In genomic region chr12:121794532-121795028, GRCh38 we compare ENCODE assay signal across 1 cellular context.
TF ChIP-seq lines count a peak whose summit lies in the region.

No MANE protein-coding gene starts in this region.

TF ChIP-seq in HepG2, 621 proteins besides CTCF, POLR2A, EP300 and RAD21 (continued from another document and continues in another):
- TF ChIP-seq, protein P1, sequence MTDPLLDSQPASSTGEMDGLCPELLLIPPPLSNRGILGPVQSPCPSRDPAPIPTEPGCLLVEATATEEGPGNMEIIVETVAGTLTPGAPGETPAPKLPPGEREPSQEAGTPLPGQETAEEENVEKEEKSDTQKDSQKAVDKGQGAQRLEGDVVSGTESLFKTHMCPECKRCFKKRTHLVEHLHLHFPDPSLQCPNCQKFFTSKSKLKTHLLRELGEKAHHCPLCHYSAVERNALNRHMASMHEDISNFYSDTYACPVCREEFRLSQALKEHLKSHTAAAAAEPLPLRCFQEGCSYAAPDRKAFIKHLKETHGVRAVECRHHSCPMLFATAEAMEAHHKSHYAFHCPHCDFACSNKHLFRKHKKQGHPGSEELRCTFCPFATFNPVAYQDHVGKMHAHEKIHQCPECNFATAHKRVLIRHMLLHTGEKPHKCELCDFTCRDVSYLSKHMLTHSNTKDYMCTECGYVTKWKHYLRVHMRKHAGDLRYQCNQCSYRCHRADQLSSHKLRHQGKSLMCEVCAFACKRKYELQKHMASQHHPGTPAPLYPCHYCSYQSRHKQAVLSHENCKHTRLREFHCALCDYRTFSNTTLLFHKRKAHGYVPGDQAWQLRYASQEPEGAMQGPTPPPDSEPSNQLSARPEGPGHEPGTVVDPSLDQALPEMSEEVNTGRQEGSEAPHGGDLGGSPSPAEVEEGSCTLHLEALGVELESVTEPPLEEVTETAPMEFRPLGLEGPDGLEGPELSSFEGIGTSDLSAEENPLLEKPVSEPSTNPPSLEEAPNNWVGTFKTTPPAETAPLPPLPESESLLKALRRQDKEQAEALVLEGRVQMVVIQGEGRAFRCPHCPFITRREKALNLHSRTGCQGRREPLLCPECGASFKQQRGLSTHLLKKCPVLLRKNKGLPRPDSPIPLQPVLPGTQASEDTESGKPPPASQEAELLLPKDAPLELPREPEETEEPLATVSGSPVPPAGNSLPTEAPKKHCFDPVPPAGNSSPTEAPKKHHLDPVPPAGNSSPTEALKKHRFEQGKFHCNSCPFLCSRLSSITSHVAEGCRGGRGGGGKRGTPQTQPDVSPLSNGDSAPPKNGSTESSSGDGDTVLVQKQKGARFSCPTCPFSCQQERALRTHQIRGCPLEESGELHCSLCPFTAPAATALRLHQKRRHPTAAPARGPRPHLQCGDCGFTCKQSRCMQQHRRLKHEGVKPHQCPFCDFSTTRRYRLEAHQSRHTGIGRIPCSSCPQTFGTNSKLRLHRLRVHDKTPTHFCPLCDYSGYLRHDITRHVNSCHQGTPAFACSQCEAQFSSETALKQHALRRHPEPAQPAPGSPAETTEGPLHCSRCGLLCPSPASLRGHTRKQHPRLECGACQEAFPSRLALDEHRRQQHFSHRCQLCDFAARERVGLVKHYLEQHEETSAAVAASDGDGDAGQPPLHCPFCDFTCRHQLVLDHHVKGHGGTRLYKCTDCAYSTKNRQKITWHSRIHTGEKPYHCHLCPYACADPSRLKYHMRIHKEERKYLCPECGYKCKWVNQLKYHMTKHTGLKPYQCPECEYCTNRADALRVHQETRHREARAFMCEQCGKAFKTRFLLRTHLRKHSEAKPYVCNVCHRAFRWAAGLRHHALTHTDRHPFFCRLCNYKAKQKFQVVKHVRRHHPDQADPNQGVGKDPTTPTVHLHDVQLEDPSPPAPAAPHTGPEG (CRISPR knock-in tag; IDR thresholded peaks at IDR 0.05) = 0 out of 2 replicates have a peak, but pooled peaks have one; percentile 39
- TF ChIP-seq NR2C2 (CRISPR knock-in tag; IDR thresholded peaks at IDR 0.05; ENCODE audit: borderline replicate concordance) (peak; percentile 49; the same call in 1 of the 2 replicates), ZC3H13 (CRISPR knock-in tag; IDR thresholded peaks at IDR 0.05) (peak; percentile 4; the same call in 1 of the 2 replicates), KDM2A (CRISPR knock-in tag; IDR thresholded peaks at IDR 0.05; ENCODE audit: borderline replicate concordance, low read depth) (peak; percentile 12; the same call in 1 of the 2 replicates), ZNF761 (CRISPR knock-in tag; conservative IDR thresholded peaks at IDR 0.05) (no peak), KDM5A (IDR thresholded peaks at IDR 0.05; ENCODE audit: borderline replicate concordance, low read length) (no peak), FLYWCH1 (CRISPR knock-in tag; IDR thresholded peaks at IDR 0.05) (0 out of 2 replicates have a peak, but pooled peaks have one; percentile 3), TBX2 (CRISPR knock-in tag; IDR thresholded peaks at IDR 0.05; ENCODE audit: borderline replicate concordance) (no peak), KLF6 (CRISPR knock-in tag; IDR thresholded peaks at IDR 0.05) (no peak; the same call in 1 of the 2 replicates), SOX13 (IDR thresholded peaks at IDR 0.05) (no peak), SOX13 (CRISPR knock-in tag; conservative IDR thresholded peaks at IDR 0.05 in 1 of 2, IDR thresholded peaks at IDR 0.05 in 1 of 2) (no peak), ZNF207 (IDR thresholded peaks at IDR 0.05; ENCODE audit: borderline replicate concordance) (no peak), ZSCAN9 (CRISPR knock-in tag; IDR thresholded peaks at IDR 0.05; ENCODE audit: borderline replicate concordance) (no peak), ZBTB25 (CRISPR knock-in tag; IDR thresholded peaks at IDR 0.05) (0 out of 2 replicates have a peak, but pooled peaks have one; percentile 12), CENPX (CRISPR knock-in tag; IDR thresholded peaks at IDR 0.05) (no peak), TFDP2 (CRISPR knock-in tag; IDR thresholded peaks at IDR 0.05) (no peak), ZBTB42 (CRISPR knock-in tag; IDR thresholded peaks at IDR 0.05) (no peak; the same call in 1 of the 2 replicates), ZBTB20 (CRISPR knock-in tag; IDR thresholded peaks at IDR 0.05; ENCODE audit: borderline replicate concordance, low read depth) (no peak), ZNF124 (CRISPR knock-in tag; IDR thresholded peaks at IDR 0.05) (0 out of 2 replicates have a peak, but pooled peaks have one; percentile 1), REL (CRISPR knock-in tag; conservative IDR thresholded peaks at IDR 0.05) (0 out of 2 replicates have a peak, but pooled peaks have one; percentile 7), PHF21A (CRISPR knock-in tag; IDR thresholded peaks at IDR 0.05) (peak; percentile 8; the same call in 1 of the 2 replicates), THAP9 (CRISPR knock-in tag; IDR thresholded peaks at IDR 0.05; ENCODE audit: borderline replicate concordance) (0 out of 2 replicates have a peak, but pooled peaks have one; percentile 10), NFAT5 (CRISPR knock-in tag; IDR thresholded peaks at IDR 0.05) (peak; percentile 5; the same call in 1 of the 2 replicates), SSRP1 (CRISPR knock-in tag; IDR thresholded peaks at IDR 0.05) (0 out of 2 replicates have a peak, but pooled peaks have one; percentile 20), PAWR (CRISPR knock-in tag; IDR thresholded peaks at IDR 0.05; ENCODE audit: borderline replicate concordance) (peak; percentile 64; the same call in 1 of the 2 replicates), ASH2L (IDR thresholded peaks at IDR 0.05; ENCODE audit: insufficient read length, low read depth, low read length) (peak; percentile 6), ZFYVE20 (CRISPR knock-in tag; IDR thresholded peaks at IDR 0.05; ENCODE audit: borderline replicate concordance, low read depth) (no peak), MATR3 (CRISPR knock-in tag; IDR thresholded peaks at IDR 0.05) (no peak), MEF2D (CRISPR knock-in tag; IDR thresholded peaks at IDR 0.05) (0 out of 2 replicates have a peak, but pooled peaks have one; percentile 1), ZNF7 (CRISPR knock-in tag; IDR thresholded peaks at IDR 0.05) (0 out of 2 replicates have a peak, but pooled peaks have one; percentile 4), KDM5B (CRISPR knock-in tag; IDR thresholded peaks at IDR 0.05; ENCODE audit: borderline replicate concordance) (peak; percentile 2; the same call in 1 of the 2 replicates), GABPB1 (CRISPR knock-in tag; IDR thresholded peaks at IDR 0.05) (no peak), ZNF562 (CRISPR knock-in tag; IDR thresholded peaks at IDR 0.05; ENCODE audit: borderline replicate concordance) (no peak)
- TF ChIP-seq, protein P2, sequence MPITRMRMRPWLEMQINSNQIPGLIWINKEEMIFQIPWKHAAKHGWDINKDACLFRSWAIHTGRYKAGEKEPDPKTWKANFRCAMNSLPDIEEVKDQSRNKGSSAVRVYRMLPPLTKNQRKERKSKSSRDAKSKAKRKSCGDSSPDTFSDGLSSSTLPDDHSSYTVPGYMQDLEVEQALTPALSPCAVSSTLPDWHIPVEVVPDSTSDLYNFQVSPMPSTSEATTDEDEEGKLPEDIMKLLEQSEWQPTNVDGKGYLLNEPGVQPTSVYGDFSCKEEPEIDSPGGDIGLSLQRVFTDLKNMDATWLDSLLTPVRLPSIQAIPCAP (CRISPR knock-in tag; IDR thresholded peaks at IDR 0.05; ENCODE audit: low read depth) = no peak
- TF ChIP-seq, protein P3, sequence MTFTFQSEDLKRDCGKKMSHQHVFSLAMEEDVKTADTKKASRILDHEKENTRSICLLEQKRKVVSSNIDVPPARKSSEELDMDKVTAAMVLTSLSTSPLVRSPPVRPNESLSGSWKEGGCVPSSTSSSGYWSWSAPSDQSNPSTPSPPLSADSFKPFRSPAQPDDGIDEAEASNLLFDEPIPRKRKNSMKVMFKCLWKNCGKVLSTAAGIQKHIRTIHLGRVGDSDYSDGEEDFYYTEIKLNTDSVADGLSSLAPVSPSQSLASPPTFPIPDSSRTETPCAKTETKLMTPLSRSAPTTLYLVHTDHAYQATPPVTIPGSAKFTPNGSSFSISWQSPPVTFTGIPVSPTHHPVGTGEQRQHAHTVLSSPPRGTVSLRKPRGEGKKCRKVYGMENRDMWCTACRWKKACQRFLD (CRISPR knock-in tag; IDR thresholded peaks at IDR 0.05; ENCODE audit: borderline replicate concordance) = 0 out of 2 replicates have a peak, but pooled peaks have one; percentile 49
- TF ChIP-seq, protein P4, sequence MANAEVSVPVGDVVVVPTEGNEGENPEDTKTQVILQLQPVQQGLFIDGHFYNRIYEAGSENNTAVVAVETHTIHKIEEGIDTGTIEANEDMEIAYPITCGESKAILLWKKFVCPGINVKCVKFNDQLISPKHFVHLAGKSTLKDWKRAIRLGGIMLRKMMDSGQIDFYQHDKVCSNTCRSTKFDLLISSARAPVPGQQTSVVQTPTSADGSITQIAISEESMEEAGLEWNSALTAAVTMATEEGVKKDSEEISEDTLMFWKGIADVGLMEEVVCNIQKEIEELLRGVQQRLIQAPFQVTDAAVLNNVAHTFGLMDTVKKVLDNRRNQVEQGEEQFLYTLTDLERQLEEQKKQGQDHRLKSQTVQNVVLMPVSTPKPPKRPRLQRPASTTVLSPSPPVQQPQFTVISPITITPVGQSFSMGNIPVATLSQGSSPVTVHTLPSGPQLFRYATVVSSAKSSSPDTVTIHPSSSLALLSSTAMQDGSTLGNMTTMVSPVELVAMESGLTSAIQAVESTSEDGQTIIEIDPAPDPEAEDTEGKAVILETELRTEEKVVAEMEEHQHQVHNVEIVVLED (CRISPR knock-in tag; IDR thresholded peaks at IDR 0.05; ENCODE audit: borderline replicate concordance) = 0 out of 2 replicates have a peak, but pooled peaks have one; percentile 16
